In genomic region chr22:44597616-44598015, GRCh38 we compare ENCODE assay signal across 12 cellular contexts.
DNase-seq lines count a peak whose midpoint lies in the region; ATAC-seq and TF ChIP-seq lines count a peak whose summit lies in the region.
"Had no signal": no experiment of that assay in that cellular context is flagged by ENCODE, and none has a peak within 500 bp of the region (broad histone marks: within the 10 kb centered on the region; RNA-seq: fewer than 3 reads in every experiment).

No MANE protein-coding gene starts in this region.

- no peaks in the 10 kb centered on the region for H3K9me3 Mint-ChIP-seq in activated naive CD4-positive, alpha-beta T cell treated with anti-CD3 and anti-CD28 coated beads, Interleukin-2, amount 50 U/mL, for 72 hours
- no peaks in the 10 kb centered on the region for H3K9me3 Mint-ChIP-seq in activated CD8-positive, alpha-beta T cell treated with anti-CD3 and anti-CD28 coated beads for 36 hours
- no peaks in the 10 kb centered on the region for H3K9me3 Mint-ChIP-seq in progenitor cell of endocrine pancreas (ENCODE audit: low read depth)
- H3K9me3 Mint-ChIP-seq: activated CD4-positive, alpha-beta memory T cell treated with anti-CD3 and anti-CD28 coated beads for 36 hours; activated naive CD4-positive, alpha-beta T cell treated with anti-CD3 and anti-CD28 coated beads, Interleukin-2, amount 50 U/mL, for 24 hours had no signal

- ATAC-seq in activated naive CD4-positive, alpha-beta T cell treated with anti-CD3 and anti-CD28 coated beads, Interleukin-2, amount 50 U/mL, for 72 hours, result no peak
- ATAC-seq in activated CD8-positive, alpha-beta T cell treated with anti-CD3 and anti-CD28 coated beads for 36 hours, result no peak

- intact Hi-C loops in activated CD8-positive, alpha-beta T cell treated with anti-CD3 and anti-CD28 coated beads for 36 hours (cut with micrococcal nuclease), result no loop called here

- no peak overlapping the region for H3K4me3 ChIP-seq in BJ (ENCODE audit: low read depth, low read length)

- peaks cover 26% of the 10 kb centered on the region for H3K27me3 ChIP-seq in BJ (ENCODE audit: control insufficient read depth, insufficient read depth, low read length)

- peaks cover 18% of the 10 kb centered on the region for H3K27me3 Mint-ChIP-seq in activated CD8-positive, alpha-beta T cell treated with anti-CD3 and anti-CD28 coated beads for 36 hours
- peaks cover 18% of the 10 kb centered on the region for H3K27me3 Mint-ChIP-seq in progenitor cell of endocrine pancreas

- DNase-seq in BJ (ENCODE audit: low read depth) (peak; percentile 5), NCI-H1092 (lab: John Stamatoyannopoulos, UW) (peak; percentile 75), NCI-H524 treated with DMSO at 0.1 percent for 48 hours (lab: John Stamatoyannopoulos, UW) (peak; percentile 90), left kidney (ENCODE audit: low read depth, low spot score) (peak; percentile 97), midbrain (lab: John Stamatoyannopoulos, UW) (no peak), progenitor cell of endocrine pancreas (ENCODE audit: low spot score, unreplicated experiment) (no peak)
- DNase-seq in activated naive CD4-positive, alpha-beta T cell treated with anti-CD3 and anti-CD28 coated beads, Interleukin-2, amount 50 U/mL, for 72 hours (ENCODE audit: low spot score in 2 of 2), result no peak
- DNase-seq in activated CD8-positive, alpha-beta T cell treated with anti-CD3 and anti-CD28 coated beads for 36 hours, result no peak
- DNase-seq: activated CD4-positive, alpha-beta memory T cell treated with anti-CD3 and anti-CD28 coated beads for 36 hours; NCI-H446 treated with DMSO at 0.1 percent for 48 hours; stimulated activated CD4-positive, alpha-beta T cell treated with anti-CD3 and anti-CD28 coated beads, Interleukin-4, amount 100 ng/mL, for 24 hours had no signal

- H3K36me3 Mint-ChIP-seq in activated naive CD4-positive, alpha-beta T cell treated with anti-CD3 and anti-CD28 coated beads, Interleukin-2, amount 50 U/mL, for 72 hours, result no peaks in the 10 kb centered on the region
- no peaks in the 10 kb centered on the region for H3K36me3 Mint-ChIP-seq in activated CD8-positive, alpha-beta T cell treated with anti-CD3 and anti-CD28 coated beads for 36 hours (ENCODE audit: low read depth)
- no peaks in the 10 kb centered on the region for H3K36me3 Mint-ChIP-seq in progenitor cell of endocrine pancreas (ENCODE audit: insufficient read depth)
- H3K36me3 Mint-ChIP-seq: activated CD4-positive, alpha-beta memory T cell treated with anti-CD3 and anti-CD28 coated beads for 36 hours; activated naive CD4-positive, alpha-beta T cell treated with anti-CD3 and anti-CD28 coated beads, Interleukin-2, amount 50 U/mL, for 24 hours had no signal

- no peak overlapping the region for H3K4me3 Mint-ChIP-seq in activated CD8-positive, alpha-beta T cell treated with anti-CD3 and anti-CD28 coated beads for 36 hours
- no peak overlapping the region for H3K4me3 Mint-ChIP-seq in progenitor cell of endocrine pancreas (ENCODE audit: low read depth)
- H3K4me3 Mint-ChIP-seq: activated CD4-positive, alpha-beta memory T cell treated with anti-CD3 and anti-CD28 coated beads for 36 hours; activated naive CD4-positive, alpha-beta T cell treated with anti-CD3 and anti-CD28 coated beads, Interleukin-2, amount 50 U/mL, for 24 hours had no signal

- H3K27ac Mint-ChIP-seq in activated naive CD4-positive, alpha-beta T cell treated with anti-CD3 and anti-CD28 coated beads, Interleukin-2, amount 50 U/mL, for 72 hours, result no peak overlapping the region
- H3K27ac Mint-ChIP-seq in activated CD8-positive, alpha-beta T cell treated with anti-CD3 and anti-CD28 coated beads for 36 hours, result no peak overlapping the region
- H3K27ac Mint-ChIP-seq in progenitor cell of endocrine pancreas, result no peak overlapping the region
- H3K27ac Mint-ChIP-seq: activated CD4-positive, alpha-beta memory T cell treated with anti-CD3 and anti-CD28 coated beads for 36 hours; activated naive CD4-positive, alpha-beta T cell treated with anti-CD3 and anti-CD28 coated beads, Interleukin-2, amount 50 U/mL, for 24 hours had no signal

- TF ChIP-seq CTCF in BJ (IDR thresholded peaks at IDR 0.05; ENCODE audit: insufficient read depth, low read depth, low read length) (no peak), progenitor cell of endocrine pancreas (IDR thresholded peaks at IDR 0.05; ENCODE audit: unreplicated experiment) (no peak)
- TF ChIP-seq CTCF in activated CD8-positive, alpha-beta T cell treated with anti-CD3 and anti-CD28 coated beads for 36 hours (IDR thresholded peaks at IDR 0.05), result no peak

- POLR2A ChIA-PET in BJ (lab: Charles Lee), result no interaction called here
- POLR2A ChIA-PET in activated CD8-positive, alpha-beta T cell treated with anti-CD3 and anti-CD28 coated beads for 36 hours (lab: Charles Lee), result no interaction called here

- peaks cover 6% of the 10 kb centered on the region for H3K4me1 Mint-ChIP-seq in activated CD8-positive, alpha-beta T cell treated with anti-CD3 and anti-CD28 coated beads for 36 hours (ENCODE audit: low read depth)
- H3K4me1 Mint-ChIP-seq in progenitor cell of endocrine pancreas (ENCODE audit: low read depth), result peaks cover 14% of the 10 kb centered on the region
- H3K4me1 Mint-ChIP-seq: activated naive CD4-positive, alpha-beta T cell treated with anti-CD3 and anti-CD28 coated beads, Interleukin-2, amount 50 U/mL, for 24 hours had no signal

- CTCF ChIA-PET in BJ (lab: Yijun Ruan, JAX), result interaction anchor here (1.0 kb wide), 2 partner anchors 13 to 604 kb away, joined by 3 read pairs; no protein-coding TSS in a partner anchor
- CTCF ChIA-PET in activated CD8-positive, alpha-beta T cell treated with anti-CD3 and anti-CD28 coated beads for 36 hours (lab: Charles Lee), result no interaction called here

- no peaks in the 10 kb centered on the region for H3K36me3 ChIP-seq in BJ (ENCODE audit: control insufficient read depth, insufficient read depth, low read length)

Comparison
In these comparisons a context has a peak if more than half of its experiments do, and no peak if none do; other contexts are left out.
1. DNase-seq: peak in BJ (single experiment), NCI-H1092 (single experiment), NCI-H524 treated with DMSO at 0.1 percent for 48 hours (single experiment) and left kidney (single experiment); none in activated naive CD4-positive, alpha-beta T cell treated with anti-CD3 and anti-CD28 coated beads, Interleukin-2, amount 50 U/mL, for 72 hours (0 of 2), midbrain (single experiment), activated CD8-positive, alpha-beta T cell treated with anti-CD3 and anti-CD28 coated beads for 36 hours (single experiment) and progenitor cell of endocrine pancreas (single experiment).